In the genomic region with DNA sequence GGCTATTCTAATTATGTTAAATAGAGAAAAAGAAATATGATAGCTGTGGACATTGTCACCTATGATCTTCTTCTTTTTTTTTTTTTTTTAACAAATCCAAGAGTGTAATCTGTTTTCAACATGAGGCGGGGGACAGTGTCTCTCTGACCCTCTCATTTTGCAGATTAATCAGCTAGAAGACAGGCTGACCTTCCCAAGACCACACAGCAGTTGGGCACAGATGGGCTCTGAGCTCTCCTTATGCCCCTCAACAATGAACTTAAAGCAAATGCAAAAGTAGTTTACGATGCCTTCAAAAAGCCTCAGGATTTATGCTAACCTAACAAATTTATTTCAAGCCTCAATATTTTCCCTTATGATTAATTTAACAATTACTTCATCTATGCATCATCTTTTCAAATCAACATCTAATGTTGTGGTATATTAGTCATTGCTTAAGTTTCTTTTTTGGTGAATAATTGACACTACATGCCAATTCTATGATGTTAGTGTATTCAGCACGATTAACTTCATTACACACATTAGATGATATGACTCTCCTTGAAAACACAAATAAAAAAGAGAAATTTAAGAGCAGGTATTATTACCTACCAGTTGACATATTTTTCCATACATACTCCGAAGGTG, we compare ENCODE assay signal across 13 cellular contexts. TPM values are rescaled to one million over a fixed set of nuclear protein-coding genes. Genes with fewer than 3 reads are reported as not detected.
DNase-seq lines count a peak whose midpoint lies in the region; ATAC-seq and TF ChIP-seq lines count a peak whose summit lies in the region.
"Had no signal": no experiment of that assay in that cellular context is flagged by ENCODE, and none has a peak within 500 bp of the region (broad histone marks: within the 10 kb centered on the region; RNA-seq: fewer than 3 reads in every experiment).

No MANE protein-coding gene starts in this region.

- peak overlapping the region; percentile 72 for H3K4me2 ChIP-seq in PC-3 (ENCODE audit: low read length)

- peak overlapping the region; percentile 12; the same call in 1 of the 2 replicates for H3K9ac ChIP-seq in PC-3 (ENCODE audit: low read length)

- TF ChIP-seq CTCF in PC-3 (conservative IDR thresholded peaks at IDR 0.05; ENCODE audit: low read depth, low read length), result no peak
- TF ChIP-seq CTCF in osteocyte (IDR thresholded peaks at IDR 0.05), result no peak

- no peak overlapping the region for H3K4me3 ChIP-seq in PC-3 (ENCODE audit: low read length)
- H3K4me3 ChIP-seq: cardiac muscle cell had no signal

- H3K9me3 Mint-ChIP-seq in T-helper 1 cell treated with Interleukin-12 subunit alpha and Interleukin-12 subunit beta and Interleukin-4 antibody, amounts not matched to agents 30 μg/mL and 1 μg/mL, for 36 hours, result no peaks in the 10 kb centered on the region
- H3K9me3 Mint-ChIP-seq in osteocyte (ENCODE audit: unreplicated experiment), result no peaks in the 10 kb centered on the region

- H3K36me3 ChIP-seq in PC-3 (ENCODE audit: low read depth, low read length), result no peaks in the 10 kb centered on the region; the same call in 1 of the 2 replicates
- H3K36me3 ChIP-seq: cardiac muscle cell had no signal

- H3K4me3 Mint-ChIP-seq in T-helper 1 cell treated with Interleukin-12 subunit alpha and Interleukin-12 subunit beta and Interleukin-4 antibody, amounts not matched to agents 30 μg/mL and 1 μg/mL, for 36 hours, result peak overlapping the region; percentile 5
- no peak overlapping the region for H3K4me3 Mint-ChIP-seq in osteocyte (ENCODE audit: unreplicated experiment)

- ATAC-seq in PC-3 (peak; percentile 37; the same call in 1 of the 2 replicates), HG02870 (IDR thresholded peaks at IDR 0.05; ENCODE audit: unreplicated experiment) (no peak), GM21576 (IDR thresholded peaks at IDR 0.05; ENCODE audit: unreplicated experiment) (no peak)
- ATAC-seq: left lobe of liver had no signal

- no peaks in the 10 kb centered on the region for H3F3A ChIP-seq in PC-3 (ENCODE audit: low read length, unreplicated experiment)

- intact Hi-C loops in PC-3 (cut with micrococcal nuclease), result loop anchor here (2.0 kb wide), 1 partner anchor 67 kb away; no protein-coding TSS in a partner anchor

- H3K27ac Mint-ChIP-seq in T-helper 1 cell treated with Interleukin-12 subunit alpha and Interleukin-12 subunit beta and Interleukin-4 antibody, amounts not matched to agents 30 μg/mL and 1 μg/mL, for 36 hours, result peak overlapping the region; percentile 57
- peak overlapping the region; percentile 52 for H3K27ac Mint-ChIP-seq in osteocyte (ENCODE audit: unreplicated experiment)

- peaks cover 54% of the 10 kb centered on the region for H3K4me1 ChIP-seq in PC-3 (ENCODE audit: insufficient read depth, low read length)

- no peak overlapping the region for H2AFZ ChIP-seq in PC-3 (ENCODE audit: low read length)

- H4K20me1 ChIP-seq in PC-3 (ENCODE audit: low read length), result peaks cover 48% of the 10 kb centered on the region

- DNase-seq in T-helper 1 cell (no peak), PC-3 (peak; percentile 57), dedifferentiated amniotic fluid mesenchymal stem cell (ENCODE audit: extremely low spot score) (peak; percentile 45), osteocyte (ENCODE audit: extremely low spot score, unreplicated experiment) (peak; percentile 17), SHP77 (lab: John Stamatoyannopoulos, UW) (no peak)
- DNase-seq: NCI-H1436; stimulated activated CD4-positive, alpha-beta T cell treated with anti-CD3 and anti-CD28 coated beads, Interleukin-2, amount 100 ng/mL, for 24 hours; SW 1271 had no signal

- no peaks in the 10 kb centered on the region for H3K27me3 Mint-ChIP-seq in T-helper 1 cell treated with Interleukin-12 subunit alpha and Interleukin-12 subunit beta and Interleukin-4 antibody, amounts not matched to agents 30 μg/mL and 1 μg/mL, for 36 hours (ENCODE audit: low read depth)
- no peaks in the 10 kb centered on the region for H3K27me3 Mint-ChIP-seq in osteocyte (ENCODE audit: unreplicated experiment)

- H3K27me3 ChIP-seq in PC-3 (ENCODE audit: low read length), result no peaks in the 10 kb centered on the region
- H3K27me3 ChIP-seq: cardiac muscle cell had no signal

- peaks cover 24% of the 10 kb centered on the region for H3K36me3 Mint-ChIP-seq in T-helper 1 cell treated with Interleukin-12 subunit alpha and Interleukin-12 subunit beta and Interleukin-4 antibody, amounts not matched to agents 30 μg/mL and 1 μg/mL, for 36 hours (ENCODE audit: low read depth)
- peaks cover 2% of the 10 kb centered on the region for H3K36me3 Mint-ChIP-seq in osteocyte (ENCODE audit: unreplicated experiment)

- no peaks in the 10 kb centered on the region for H3K9me2 ChIP-seq in PC-3 (replicated peaks; ENCODE audit: low read length)

- peaks cover 86% of the 10 kb centered on the region for H3K79me2 ChIP-seq in PC-3 (ENCODE audit: low read length)

- BruUV-seq in PC-3 (replicated peaks; lab: Mats Ljungman, UMichigan), result no TSS peak

- no peaks in the 10 kb centered on the region for H3K9me3 ChIP-seq in PC-3 (ENCODE audit: low read length)

- CTCF ChIA-PET in PC-3 (lab: Charles Lee), result no interaction called here

- peaks cover 68% of the 10 kb centered on the region for H3K4me1 Mint-ChIP-seq in T-helper 1 cell treated with Interleukin-12 subunit alpha and Interleukin-12 subunit beta and Interleukin-4 antibody, amounts not matched to agents 30 μg/mL and 1 μg/mL, for 36 hours (ENCODE audit: low read depth)
- peaks cover 64% of the 10 kb centered on the region for H3K4me1 Mint-ChIP-seq in osteocyte (ENCODE audit: unreplicated experiment)

- POLR2A ChIA-PET in PC-3 (lab: Charles Lee; ENCODE audit: unreplicated experiment), result no interaction called here

- peak overlapping the region; percentile 39 for H3K27ac ChIP-seq in PC-3 (ENCODE audit: low read length)
- H3K27ac ChIP-seq: cardiac muscle cell had no signal

RNA-seq across cellular contexts. Expression of a gene that starts 7.4 kb away (rescaled TPM):
- total RNA-seq in PC-3 (2014; rRNA removed) (5.4 and 7.5 TPM in 2 replicates), osteocyte (23.9 and 24.0 TPM in 2 replicates)

RNA-seq across cellular contexts. Expression of a gene that starts 54.5 kb away (rescaled TPM):
- 30.4 and 32.3 TPM in 2 replicates for total RNA-seq in PC-3 (2014; rRNA removed)
- 14.6 and 14.8 TPM in 2 replicates for total RNA-seq in osteocyte

Comparison
In these comparisons a context has a peak if more than half of its experiments do, and no peak if none do; other contexts are left out.
1. DNase-seq: peak in PC-3 (single experiment), dedifferentiated amniotic fluid mesenchymal stem cell (single experiment) and osteocyte (single experiment); none in T-helper 1 cell (0 of 5) and SHP77 (0 of 2).